In the genomic region with DNA sequence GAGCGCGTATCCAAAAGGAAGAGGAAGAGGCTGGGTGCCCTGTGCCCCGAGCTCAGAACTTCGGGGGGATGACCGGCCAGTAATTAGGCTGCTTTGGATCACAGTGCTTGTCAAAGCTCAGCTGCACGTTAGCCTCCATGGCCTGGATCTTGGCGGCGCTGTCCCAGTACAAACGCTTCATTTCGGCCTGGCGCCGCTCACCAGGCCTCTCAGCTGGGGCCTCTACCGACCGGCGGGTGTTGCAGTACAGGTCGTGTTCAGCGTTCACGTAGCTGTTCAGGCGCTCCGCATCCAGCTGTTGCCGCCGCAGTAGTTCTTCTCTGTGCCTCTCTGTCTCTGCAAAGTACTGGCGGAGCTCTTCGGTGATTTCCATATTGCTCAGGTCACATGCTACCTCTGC, we compare ENCODE assay signal across 25 cellular contexts. TPM values are rescaled to one million over a fixed set of nuclear protein-coding genes. Genes with fewer than 3 reads are reported as not detected.
DNase-seq lines count a peak whose midpoint lies in the region; ATAC-seq, FAIRE-seq and TF ChIP-seq lines count a peak whose summit lies in the region.
"Had no signal": no experiment of that assay in that cellular context is flagged by ENCODE, and none has a peak within 500 bp of the region (broad histone marks: within the 10 kb centered on the region; RNA-seq: fewer than 3 reads in every experiment).

No MANE protein-coding gene starts in this region.

- H2AFZ ChIP-seq in HepG2 (ENCODE audit: low read length): no peak overlapping the region
- no peak overlapping the region for H2AFZ ChIP-seq in PC-9
- H2AFZ ChIP-seq in H1 (ENCODE audit: low read length): no peak overlapping the region

- no peaks in the 10 kb centered on the region; a peak in 1 of 5 replicates for H3K27me3 ChIP-seq in HepG2 (ENCODE audit: control insufficient read depth in 1 of 2, insufficient read depth in 2 of 2, low read length in 2 of 2)
- no peaks in the 10 kb centered on the region for H3K27me3 ChIP-seq in right lobe of liver
- H3K27me3 ChIP-seq in PC-9 (ENCODE audit: insufficient read depth, low read depth): no peaks in the 10 kb centered on the region
- no peaks in the 10 kb centered on the region for H3K27me3 ChIP-seq in H1 (replicated peaks in 1 of 4; ENCODE audit: control insufficient read depth in 3 of 4, extremely low read depth in 1 of 4, insufficient read depth in 3 of 4, low read length in 3 of 4)
- H3K27me3 ChIP-seq in spleen (replicated peaks in 1 of 7): no peaks in the 10 kb centered on the region
- H3K27me3 ChIP-seq: SJCRH30 had no signal

- BruUV-seq in HepG2 (replicated peaks; lab: Mats Ljungman, UMichigan) (no TSS peak), PC-9 (replicated peaks; lab: Mats Ljungman, UMichigan) (no TSS peak)

- H3K9me3 ChIP-seq in HepG2 (ENCODE audit: low read length) (no peaks in the 10 kb centered on the region), right lobe of liver (no peaks in the 10 kb centered on the region), PC-9 (ENCODE audit: insufficient read depth, low read depth) (no peaks in the 10 kb centered on the region), H1 (ENCODE audit: insufficient read depth in 2 of 2, low read depth in 1 of 2, low read length in 1 of 2) (no peaks in the 10 kb centered on the region), spleen (no peaks in the 10 kb centered on the region), T-helper 17 cell (ENCODE audit: control insufficient read depth, low read length, poor library complexity, severe bottlenecking) (no peaks in the 10 kb centered on the region)
- H3K9me3 ChIP-seq: SJCRH30, tibial artery had no signal

- H3K79me2 ChIP-seq in HepG2 (ENCODE audit: insufficient read depth, low read length) (peaks cover 35% of the 10 kb centered on the region), PC-9 (ENCODE audit: low read depth) (peaks cover 46% of the 10 kb centered on the region), H1 (ENCODE audit: control insufficient read depth in 1 of 2, insufficient read depth in 2 of 2, low read length in 2 of 2) (peaks cover 16 to 36% of the 10 kb centered on the region in 2 experiments)

- peaks cover 45% of the 10 kb centered on the region for H3F3A ChIP-seq in PC-9 (ENCODE audit: insufficient read depth, low read depth)

- H3K9me2 ChIP-seq in PC-9 (ENCODE audit: insufficient read depth): no peaks in the 10 kb centered on the region

- H2BK5ac ChIP-seq in H1 (ENCODE audit: low read depth, low read length): peak overlapping the region; percentile 26; the same call in 1 of the 2 replicates

- H3K4me3 ChIP-seq in HepG2 (replicated peaks in 1 of 3; ENCODE audit: insufficient read depth in 1 of 3, low read depth in 2 of 3, low read length in 3 of 3): no peak overlapping the region
- H3K4me3 ChIP-seq in right lobe of liver: no peak overlapping the region
- H3K4me3 ChIP-seq in PC-9: no peak overlapping the region
- H3K4me3 ChIP-seq in H1 (ENCODE audit: extremely low read depth in 1 of 4, insufficient read depth in 2 of 4, low read depth in 3 of 4, low read length in 4 of 4): no peak overlapping the region
- no peak overlapping the region for H3K4me3 ChIP-seq in spleen
- H3K4me3 ChIP-seq: GM12878 had no signal

- no peak for ATAC-seq in HepG2
- ATAC-seq in right lobe of liver: no peak
- ATAC-seq in T-helper 17 cell: no peak
- no peak for ATAC-seq in HG03469 (IDR thresholded peaks at IDR 0.05; ENCODE audit: unreplicated experiment)
- ATAC-seq: GM12878; stimulated activated naive CD8-positive, alpha-beta T cell treated with anti-CD3 and anti-CD28 coated beads, Interleukin-15, Interleukin-2, amounts not matched to agents 100 U/mL and 50 U/mL, for 24 hours had no signal

- 97% methylated on average over 18 of the region's 24 CpGs for WGBS in HepG2 (ENCODE audit: low lambda C conversion rate)
- WGBS in right lobe of liver (ENCODE audit: insufficient coverage, low coverage, low lambda C conversion rate, missing lambda C conversion rate): 94% methylated on average over 6 of the region's 24 CpGs
- 91% methylated on average over 24 of the region's 24 CpGs; no CpG with 5 or more reads in 1 of the 2 experiments for WGBS in H1 (ENCODE audit: extremely low coverage in 1 of 2, insufficient coverage in 1 of 2, insufficient read length in 1 of 2, insufficient replicate concordance in 2 of 2, low coverage in 1 of 2, low lambda C conversion rate in 2 of 2, missing lambda C conversion rate in 1 of 2), 2 experiments
- 96 to 98% (median 97%) methylated on average over 24 of the region's 24 CpGs for WGBS in spleen, 5 donors

- no peaks in the 10 kb centered on the region for H3K36me3 Mint-ChIP-seq in T-helper 17 cell (ENCODE audit: low read depth)

- 0 out of 2 replicates have a peak overlapping the region, but pooled peaks have one; percentile 10 for H2AK5ac ChIP-seq in H1 (ENCODE audit: low read depth, low read length)

- no peak overlapping the region for H4K5ac ChIP-seq in H1 (ENCODE audit: insufficient read length, low read depth, low read length)

- peaks cover 2% of the 10 kb centered on the region; the same call in 1 of the 2 replicates for H3K23me2 ChIP-seq in H1 (ENCODE audit: low read depth, low read length)

- POLR2A ChIA-PET in HepG2 (lab: Yijun Ruan, JAX) (no interaction called here), PC-9 (lab: Charles Lee; ENCODE audit: unreplicated experiment) (no interaction called here), H1 (lab: Charles Lee; ENCODE audit: partially characterized antibody) (interaction anchor here (0.9 to 2.3 kb wide), 3 partner anchors 9 to 173 kb away, joined by 3 to 14 read pairs (median 3); a partner anchor contains a TSS)

- H3K14ac ChIP-seq in H1 (ENCODE audit: insufficient read length): no peak overlapping the region

- H3K23ac ChIP-seq in H1 (ENCODE audit: insufficient read length): no peak overlapping the region

- H3K18ac ChIP-seq in H1 (ENCODE audit: extremely low read depth, low read length): no peak overlapping the region

- H2BK12ac ChIP-seq in H1 (ENCODE audit: low read depth, low read length): peak overlapping the region; percentile 62; the same call in 1 of the 2 replicates

- H3K4me3 Mint-ChIP-seq in T-helper 17 cell: no peak overlapping the region

- H3K27ac Mint-ChIP-seq in T-helper 17 cell: no peak overlapping the region
- H3K27ac Mint-ChIP-seq: activated B cell treated with CpG ODN at 0.5 μM for 24 hours had no signal

- TF ChIP-seq CTCF in HepG2 (CRISPR knock-in tag; IDR thresholded peaks at IDR 0.05) (no peak), right lobe of liver (IDR thresholded peaks at IDR 0.05) (no peak), PC-9 (conservative IDR thresholded peaks at IDR 0.05) (no peak), H1 (IDR thresholded peaks at IDR 0.05; ENCODE audit: control extremely low read depth in 1 of 3, insufficient read depth in 1 of 3, low read depth in 1 of 3, low read length in 3 of 3) (no peak), spleen (IDR thresholded peaks at IDR 0.05 in 8 of 11, conservative IDR thresholded peaks at IDR 0.05 in 3 of 11) (no peak)

- H3K36me3 ChIP-seq in HepG2 (replicated peaks in 1 of 2; ENCODE audit: control insufficient read depth in 1 of 2, insufficient read depth in 2 of 2, low read length in 2 of 2) (0 out of 5 replicates have a peak, but pooled peaks cover 0 to 1% of the 10 kb centered on the region in 2 experiments), right lobe of liver (no peaks in the 10 kb centered on the region), PC-9 (ENCODE audit: low read depth) (peaks cover 22% of the 10 kb centered on the region), H1 (ENCODE audit: control insufficient read depth in 2 of 4, insufficient read depth in 4 of 4, low read length in 3 of 4) (no peaks in the 10 kb centered on the region; a peak in 1 of 8 replicates), spleen (peaks cover 0 to 3% (median 0%) of the 10 kb centered on the region in 6 donors)
- H3K36me3 ChIP-seq: tibial artery had no signal

- H3K4me1 Mint-ChIP-seq in T-helper 17 cell: peaks cover 22% of the 10 kb centered on the region

- H4K8ac ChIP-seq in H1 (ENCODE audit: extremely low read depth, insufficient read depth, low read length): peak overlapping the region; percentile 79; the same call in 1 of the 2 replicates

- H3K4me2 ChIP-seq in HepG2 (ENCODE audit: low read depth, low read length) (no peak overlapping the region), PC-9 (0 out of 2 replicates have a peak overlapping the region, but pooled peaks have one; percentile 98), H1 (ENCODE audit: insufficient read depth in 1 of 2, low read depth in 2 of 2, low read length in 2 of 2) (no peak overlapping the region; a peak in 1 of 4 replicates)

- no peak for DNase-seq in HepG2 (ENCODE audit: low spot score)
- no peak for DNase-seq in right lobe of liver
- DNase-seq in PC-9: no peak
- no peak for DNase-seq in H1 (ENCODE audit: low read depth in 1 of 2, low spot score in 2 of 2)
- DNase-seq in spleen: peak; percentile 80
- DNase-seq in T-helper 17 cell: no peak
- DNase-seq in NCI-H2171 treated with DMSO at 0.1 percent for 48 hours (lab: John Stamatoyannopoulos, UW): no peak
- DNase-seq: activated B cell treated with CpG ODN at 0.5 μM for 24 hours; activated T-cell treated with anti-CD3 and anti-CD28 coated beads, Interleukin-2, amount 50 U/mL, for 24 hours; DMS79; effector CD4-positive, alpha-beta T cell; erythroblast; foreskin fibroblast; hippocampal formation; Karpas-422; NCI-H187 treated with DMSO at 0.1 percent for 48 hours; NCI-H226; NCI-H748 treated with DMSO at 0.1 percent for 48 hours; SJCRH30; stimulated activated CD4-positive, alpha-beta T cell treated with anti-CD3 and anti-CD28 coated beads, Interleukin-4, amount 100 ng/mL, for 24 hours; stimulated activated naive CD8-positive, alpha-beta T cell treated with anti-CD3 and anti-CD28 coated beads, Interleukin-15, Interleukin-2, amounts not matched to agents 100 U/mL and 50 U/mL, for 24 hours had no signal

- CTCF ChIA-PET in HepG2 (lab: Yijun Ruan, JAX; ENCODE audit: low intra/inter-chr PET ratio, low total read pairs) (no interaction called here), PC-9 (lab: Charles Lee) (interaction anchor here (0.6 kb wide), 1 partner anchor 16 kb away, joined by 16 read pairs; no protein-coding TSS in a partner anchor), H1 (lab: Charles Lee; ENCODE audit: partially characterized antibody) (interaction anchor here (0.6 to 0.9 kb wide), 2 partner anchors 150 to 163 kb away, joined by 3 to 5 read pairs; no protein-coding TSS in a partner anchor)

- no peak for FAIRE-seq in HepG2 (lab: Jason Lieb, UNC)
- FAIRE-seq in H1 (lab: Jason Lieb, UNC): no peak
- FAIRE-seq: GM12878 had no signal

- H3K9ac ChIP-seq in HepG2 (ENCODE audit: insufficient read depth, low read depth, low read length): no peak overlapping the region
- H3K9ac ChIP-seq in H1 (replicated peaks in 1 of 4; ENCODE audit: extremely low read depth in 1 of 4, low read depth in 3 of 4, low read length in 3 of 4): no peak overlapping the region

- H3K4ac ChIP-seq in H1 (replicated peaks; ENCODE audit: insufficient read length, low read depth, low read length): no peak overlapping the region

- TF ChIP-seq RAD21 in HepG2 (CRISPR knock-in tag; IDR thresholded peaks at IDR 0.05) (no peak), H1 (IDR thresholded peaks at IDR 0.05 in 1 of 2, conservative IDR thresholded peaks at IDR 0.05 in 1 of 2; ENCODE audit: low read depth in 2 of 2, low read length in 2 of 2) (no peak)

- H4K20me1 ChIP-seq in HepG2 (ENCODE audit: insufficient read depth, low read length) (peaks cover 26% of the 10 kb centered on the region), PC-9 (ENCODE audit: insufficient read depth) (peaks cover 27% of the 10 kb centered on the region), H1 (replicated peaks in 1 of 2; ENCODE audit: control insufficient read depth in 1 of 2, insufficient read depth in 2 of 2, low read length in 2 of 2) (peaks cover 3 to 7% of the 10 kb centered on the region in 2 experiments)

- intact Hi-C loops in HepG2 (cut with micrococcal nuclease; ENCODE audit: unreplicated experiment): loop anchor here (10.0 kb wide), 1 partner anchor 409 kb away; no protein-coding TSS in a partner anchor
- intact Hi-C loops in right lobe of liver (cut with DNase I): no loop called here
- intact Hi-C loops in PC-9 (cut with micrococcal nuclease; ENCODE audit: unreplicated experiment): loop anchor here (10.0 kb wide), 2 partner anchors 359 to 389 kb away; a partner anchor contains a TSS
- intact Hi-C loops in spleen (cut with DNase I; ENCODE audit: low total_unique reads): no loop called here

- H2BK15ac ChIP-seq in H1 (ENCODE audit: low read length): peak overlapping the region; percentile 53; the same call in 1 of the 2 replicates

- in situ Hi-C loops in HepG2 (cut with HindIII; ENCODE audit: extremely low pct_ligation_motif_present, low pct_unique_long_range_greater_than_20kb): loop anchor here (5.0 kb wide), 1 partner anchor 186 kb away; no protein-coding TSS in a partner anchor

- no peaks in the 10 kb centered on the region for H3K79me1 ChIP-seq in H1 (ENCODE audit: low read depth, low read length)

- 0 out of 2 replicates have a peak overlapping the region, but pooled peaks have one; percentile 44 for H2BK20ac ChIP-seq in H1 (ENCODE audit: low read length)

- TF ChIP-seq EP300 in HepG2 (IDR thresholded peaks at IDR 0.05; ENCODE audit: low read depth in 2 of 2, low read length in 2 of 2) (no peak), HepG2 (CRISPR knock-in tag; IDR thresholded peaks at IDR 0.05; ENCODE audit: borderline replicate concordance) (no peak), H1 (IDR thresholded peaks at IDR 0.05; ENCODE audit: borderline replicate concordance in 1 of 2, low read depth in 2 of 2, low read length in 2 of 2) (no peak)

- H3K27ac ChIP-seq in HepG2 (ENCODE audit: extremely low read length, insufficient read depth, low read length) (no peak overlapping the region), right lobe of liver (no peak overlapping the region), PC-9 (peak overlapping the region; percentile 87; the same call in 1 of the 2 replicates), H1 (ENCODE audit: low read depth, low read length) (no peak overlapping the region), spleen (no peak overlapping the region)

- TF ChIP-seq POLR2A in HepG2 (IDR thresholded peaks at IDR 0.05; ENCODE audit: insufficient read depth in 1 of 2, low read depth in 2 of 2, low read length in 2 of 2) (no peak), right lobe of liver (IDR thresholded peaks at IDR 0.05) (no peak), H1 (IDR thresholded peaks at IDR 0.05; ENCODE audit: control extremely low read depth in 1 of 2, low read depth in 2 of 2, low read length in 2 of 2) (no peak), spleen (IDR thresholded peaks at IDR 0.05) (no peak)

- H2BK120ac ChIP-seq in H1 (replicated peaks; ENCODE audit: low read depth, low read length): no peak overlapping the region

- H4K91ac ChIP-seq in H1 (replicated peaks; ENCODE audit: insufficient read length, low read length): no peak overlapping the region

- H3K56ac ChIP-seq in H1 (replicated peaks; ENCODE audit: insufficient read length, low read depth, low read length): no peak overlapping the region

- H3K4me1 ChIP-seq in HepG2 (ENCODE audit: insufficient read depth, low read length) (peaks cover 66% of the 10 kb centered on the region), right lobe of liver (peaks cover 0 to 31% (median 10%) of the 10 kb centered on the region in 4 donors), PC-9 (replicated peaks; ENCODE audit: insufficient read depth) (peaks cover 78% of the 10 kb centered on the region), H1 (replicated peaks in 1 of 4; ENCODE audit: control insufficient read depth in 3 of 4, insufficient read depth in 4 of 4, low read length in 3 of 4) (peaks cover 0 to 8% (median 1%) of the 10 kb centered on the region in 4 experiments; a peak in 3 of 7 replicates), spleen (peaks cover 14 to 38% (median 32%) of the 10 kb centered on the region in 6 donors)
- H3K4me1 ChIP-seq: SJCRH30 had no signal

- H3K27me3 Mint-ChIP-seq in T-helper 17 cell: peaks cover 23% of the 10 kb centered on the region
- H3K27me3 Mint-ChIP-seq: activated B cell treated with CpG ODN at 0.5 μM for 24 hours; activated naive CD4-positive, alpha-beta T cell treated with anti-CD3 and anti-CD28 coated beads, Interleukin-2, amount 50 U/mL, for 24 hours; activated T-cell treated with anti-CD3 and anti-CD28 coated beads, Interleukin-2, amount 50 U/mL, for 24 hours had no signal

RNA-seq across cellular contexts. Expression of a gene that starts 1.4 kb away (rescaled TPM):
- total RNA-seq in HepG2 (2016; rRNA removed; fragmentation: Illumina TruSeq; extraction: Trizol) (16.4 and 20.9 TPM in 2 replicates), right lobe of liver (10 to 100 TPM in 5 of 6 experiments, 1 to 10 TPM in 1; 9.5 to 13.8 (median 10.5) TPM), PC-9 (2021) (23.2 and 26.2 TPM in 2 replicates), spleen (10 to 100 TPM; 14.7 to 27.9 (median 22.5) TPM), T-helper 17 cell (10 to 100 TPM; 35.5 to 46.2 TPM)
- 1.9 and 2.8 TPM in 2 replicates for total RNA-seq in HepG2 (2016; cell fraction: cytosol; rRNA removed; fragmentation: Illumina TruSeq; extraction: Trizol; ENCODE audit: low read depth)
- total RNA-seq in HepG2 (2016; cell fraction: insoluble cytoplasmic fraction; rRNA removed; fragmentation: Illumina TruSeq; extraction: Trizol): 15.5 and 17.4 TPM in 2 replicates
- total RNA-seq in HepG2 (2016; cell fraction: membrane; rRNA removed; fragmentation: Illumina TruSeq; extraction: Trizol): 3.4 and 4.4 TPM in 2 replicates
- total RNA-seq in HepG2 (2016; cell fraction: nucleus; rRNA removed; fragmentation: Illumina TruSeq; extraction: Trizol): 41.1 and 42.9 TPM in 2 replicates
- polyA plus RNA-seq in HepG2 (2011; rRNA removed) (5.4 and 6.3 TPM in 2 replicates), H1 (2011; rRNA removed) (12.2 and 12.7 TPM in 2 replicates), spleen (1 to 10 TPM; 4.6 to 7.4 (median 5.4) TPM)
- 2.3 and 3.2 TPM in 2 replicates for polyA plus RNA-seq in HepG2 (2011; cell fraction: cytosol; rRNA removed)
- 7.5 and 11.7 TPM in 2 replicates for polyA plus RNA-seq in HepG2 (2011; cell fraction: nucleus; rRNA removed)
- polyA plus RNA-seq in HepG2 (2012): 10.0 and 14.3 TPM in 2 replicates
- polyA plus RNA-seq in HepG2 (2016; cell fraction: cytosol; fragmentation: Illumina TruSeq; extraction: Trizol; ENCODE audit: low read depth): 0.93 and 1.4 TPM in 2 replicates
- polyA plus RNA-seq in HepG2 (2016; cell fraction: insoluble cytoplasmic fraction; fragmentation: Illumina TruSeq; extraction: Trizol; ENCODE audit: low read depth): 45.1 and 46.0 TPM in 2 replicates
- 2.0 and 2.8 TPM in 2 replicates for polyA plus RNA-seq in HepG2 (2016; cell fraction: membrane; fragmentation: Illumina TruSeq; extraction: Trizol; ENCODE audit: low read depth)
- 47.9 and 52.0 TPM in 2 replicates for polyA plus RNA-seq in HepG2 (2016; cell fraction: nucleus; fragmentation: Illumina TruSeq; extraction: Trizol; ENCODE audit: insufficient read depth, low read depth)
- polyA minus RNA-seq in HepG2 (2011; rRNA and poly(A)+ RNA removed; ENCODE audit: low replicate concordance): 6.1 and 10.5 TPM in 2 replicates
- polyA minus RNA-seq in HepG2 (2011; cell fraction: cytosol; rRNA and poly(A)+ RNA removed): 2.5 and 3.4 TPM in 2 replicates
- 96.4 and 101 TPM in 2 replicates for polyA minus RNA-seq in HepG2 (2011; cell fraction: nucleus; rRNA and poly(A)+ RNA removed)
- total RNA-seq in H1 (2021; fragmentation: NEBNext Ultra II Directional; extraction: Animal tissue kit (Norgen Biotek cat#: 25700)): 30.6 and 31.8 TPM in 2 replicates
- 18.4 TPM for polyA plus RNA-seq in H1 (2011; cell fraction: cytosol; rRNA removed)
- polyA plus RNA-seq in H1 (2011; cell fraction: nucleus; rRNA removed): 10.8 TPM
- 16.4 to 28.6 TPM (median 19.6 TPM) in 4 replicates for polyA plus RNA-seq in H1 (2012, experiment 1 of 2)
- 3.4 TPM for polyA plus RNA-seq in H1 (2012, experiment 2 of 2)
- 24.0 TPM for polyA plus RNA-seq in H1 (2013, experiment 1 of 2)
- 21.0 TPM for polyA plus RNA-seq in H1 (2013, experiment 2 of 2)
- polyA minus RNA-seq in H1 (2011; rRNA and poly(A)+ RNA removed): 16.5 and 21.8 TPM in 2 replicates
- 14.5 TPM for polyA minus RNA-seq in H1 (2011; cell fraction: cytosol; rRNA and poly(A)+ RNA removed)
- polyA minus RNA-seq in H1 (2011; cell fraction: nucleus; rRNA and poly(A)+ RNA removed): 60.4 TPM

Comparison
In these comparisons a context has a peak if more than half of its experiments do, and no peak if none do; other contexts are left out.
1. intact Hi-C loops: an anchor here in HepG2 (10.0 kb wide) and PC-9 (10.0 kb wide); none called in right lobe of liver and spleen.